Comparison of ENCODE assay signal across 8 cellular contexts in the genomic region with DNA sequence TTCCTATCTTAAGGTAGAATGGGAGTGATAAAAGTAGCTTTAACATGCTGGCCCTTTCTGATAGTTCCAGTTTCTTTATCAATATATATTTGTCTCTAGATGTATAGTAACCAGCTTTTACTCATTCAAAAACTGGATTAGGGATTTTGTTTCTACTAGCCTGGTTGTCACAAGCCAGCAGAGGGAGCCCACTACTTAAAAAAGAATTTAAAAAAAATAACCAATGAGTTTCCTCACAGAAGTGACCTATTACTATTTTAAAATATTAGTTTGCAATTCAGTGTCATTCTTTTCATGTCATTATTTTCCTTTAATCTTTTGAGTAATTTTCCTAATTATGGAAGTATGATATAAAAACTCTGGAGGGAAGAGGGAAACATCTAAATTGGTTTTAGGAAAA.
A peak's percentile ranks its signal among the peaks of the same experiment; 100 is the strongest.
DNase-seq lines count a peak whose midpoint lies in the region; ATAC-seq and TF ChIP-seq lines count a peak whose summit lies in the region.

No MANE protein-coding gene starts in this region.

- H3K4me3 ChIP-seq in upper lobe of right lung = no peak overlapping the region

- no peaks in the 10 kb centered on the region for H3K27me3 ChIP-seq in upper lobe of right lung

- H3K4me1 ChIP-seq in upper lobe of right lung = no peaks in the 10 kb centered on the region

- H3K36me3 Mint-ChIP-seq in activated CD8-positive, alpha-beta T cell treated with anti-CD3 and anti-CD28 coated beads, Interleukin-2, amount 10 ng/mL, durations not matched to agents 7 days and 5 days (ENCODE audit: low read depth) = peaks cover 18% of the 10 kb centered on the region
- peaks cover 14% of the 10 kb centered on the region for H3K36me3 Mint-ChIP-seq in T-helper 17 cell (ENCODE audit: low read depth)

- no peaks in the 10 kb centered on the region for H3K9me3 Mint-ChIP-seq in activated CD8-positive, alpha-beta T cell treated with anti-CD3 and anti-CD28 coated beads, Interleukin-2, amount 10 ng/mL, durations not matched to agents 7 days and 5 days (ENCODE audit: insufficient read depth)

- intact Hi-C loops in upper lobe of right lung (cut with DNase I) = no loop called here

- no peak overlapping the region for H3K27ac ChIP-seq in upper lobe of right lung

- in situ Hi-C loops in ACHN (cut with HindIII; ENCODE audit: low pct_ligation_motif_present, low pct_unique_long_range_greater_than_20kb, low sequenced_read_pairs) = no loop called here

- no peak for ATAC-seq in activated CD8-positive, alpha-beta T cell treated with anti-CD3 and anti-CD28 coated beads, Interleukin-2, amount 10 ng/mL, durations not matched to agents 7 days and 5 days
- ATAC-seq in upper lobe of right lung (no peak), HG03139 (IDR thresholded peaks at IDR 0.05; ENCODE audit: unreplicated experiment) (no peak), T-helper 17 cell (no peak)

- POLR2A ChIA-PET in activated CD8-positive, alpha-beta T cell treated with anti-CD3 and anti-CD28 coated beads, Interleukin-2, amount 10 ng/mL, durations not matched to agents 7 days and 5 days (lab: Charles Lee) = no interaction called here

- H3K9me3 ChIP-seq in upper lobe of right lung (no peaks in the 10 kb centered on the region), T-helper 17 cell (ENCODE audit: control insufficient read depth, low read length, poor library complexity, severe bottlenecking) (no peaks in the 10 kb centered on the region)

- peak; percentile 63 for TF ChIP-seq CTCF in upper lobe of right lung (IDR thresholded peaks at IDR 0.05)

- H3K27me3 Mint-ChIP-seq in activated CD8-positive, alpha-beta T cell treated with anti-CD3 and anti-CD28 coated beads, Interleukin-2, amount 10 ng/mL, durations not matched to agents 7 days and 5 days (ENCODE audit: low read depth) = no peaks in the 10 kb centered on the region
- no peaks in the 10 kb centered on the region for H3K27me3 Mint-ChIP-seq in T-helper 17 cell

- DNase-seq in ACHN (peak; percentile 62), GM03348 (ENCODE audit: low spot score) (peak; percentile 56), NAMALWA (ENCODE audit: low spot score) (peak; percentile 72), iPS-NIHi7 (ENCODE audit: extremely low spot score) (peak; percentile 21), upper lobe of right lung (no peak), T-helper 17 cell (no peak)
- peak; percentile 24 for DNase-seq in activated CD8-positive, alpha-beta T cell treated with anti-CD3 and anti-CD28 coated beads, Interleukin-2, amount 10 ng/mL, durations not matched to agents 7 days and 5 days

- no peaks in the 10 kb centered on the region for H3K36me3 ChIP-seq in upper lobe of right lung

- CTCF ChIA-PET in activated CD8-positive, alpha-beta T cell treated with anti-CD3 and anti-CD28 coated beads, Interleukin-2, amount 10 ng/mL, durations not matched to agents 7 days and 5 days (lab: Charles Lee) = interaction anchor here (0.7 to 3.5 kb wide), 4 partner anchors 22 to 289 kb away, joined by 3 to 20 read pairs (median 4); no protein-coding TSS in a partner anchor

- H3K27ac Mint-ChIP-seq in activated CD8-positive, alpha-beta T cell treated with anti-CD3 and anti-CD28 coated beads, Interleukin-2, amount 10 ng/mL, durations not matched to agents 7 days and 5 days = no peak overlapping the region
- no peak overlapping the region for H3K27ac Mint-ChIP-seq in T-helper 17 cell

- no peak overlapping the region for H3K4me3 Mint-ChIP-seq in activated CD8-positive, alpha-beta T cell treated with anti-CD3 and anti-CD28 coated beads, Interleukin-2, amount 10 ng/mL, durations not matched to agents 7 days and 5 days
- no peak overlapping the region for H3K4me3 Mint-ChIP-seq in T-helper 17 cell

- peaks cover 7% of the 10 kb centered on the region for H3K4me1 Mint-ChIP-seq in activated CD8-positive, alpha-beta T cell treated with anti-CD3 and anti-CD28 coated beads, Interleukin-2, amount 10 ng/mL, durations not matched to agents 7 days and 5 days (ENCODE audit: low read depth)
- H3K4me1 Mint-ChIP-seq in T-helper 17 cell = peaks cover 18% of the 10 kb centered on the region

Comparison
In these comparisons a context has a peak if more than half of its experiments do, and no peak if none do; other contexts are left out.
1. DNase-seq: peak in ACHN (single experiment), GM03348 (single experiment), NAMALWA (single experiment), activated CD8-positive, alpha-beta T cell treated with anti-CD3 and anti-CD28 coated beads, Interleukin-2, amount 10 ng/mL, durations not matched to agents 7 days and 5 days (single experiment) and iPS-NIHi7 (single experiment); none in upper lobe of right lung (single experiment) and T-helper 17 cell (0 of 3).